In the genomic region with DNA sequence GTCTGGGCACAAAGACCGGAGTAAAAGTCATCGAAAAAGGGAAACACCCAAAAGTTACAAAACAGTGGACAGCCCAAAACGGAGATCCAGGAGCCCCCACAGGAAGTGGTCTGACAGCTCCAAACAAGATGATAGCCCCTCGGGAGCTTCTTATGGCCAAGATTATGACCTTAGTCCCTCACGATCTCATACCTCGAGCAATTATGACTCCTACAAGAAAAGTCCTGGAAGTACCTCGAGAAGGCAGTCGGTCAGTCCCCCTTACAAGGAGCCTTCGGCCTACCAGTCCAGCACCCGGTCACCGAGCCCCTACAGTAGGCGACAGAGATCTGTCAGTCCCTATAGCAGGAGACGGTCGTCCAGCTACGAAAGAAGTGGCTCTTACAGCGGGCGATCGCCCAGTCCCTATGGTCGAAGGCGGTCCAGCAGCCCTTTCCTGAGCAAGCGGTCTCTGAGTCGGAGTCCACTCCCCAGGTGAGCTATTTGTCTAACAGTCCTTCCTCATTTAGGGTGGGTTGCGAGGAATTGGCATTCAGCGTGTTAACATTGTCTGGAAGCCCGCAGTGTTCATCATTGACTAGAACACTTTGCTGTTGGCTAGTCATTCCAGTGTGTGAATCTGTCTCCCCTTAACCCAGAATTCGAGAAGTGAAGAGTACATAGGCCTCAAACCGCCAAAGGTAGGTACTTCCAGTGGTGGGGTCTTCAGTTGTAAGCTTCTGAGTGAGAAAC, we compare ENCODE assay signal across 8 cellular contexts. TPM values are rescaled to one million over a fixed set of nuclear protein-coding genes. Genes with fewer than 3 reads are reported as not detected.
DNase-seq lines count a peak whose midpoint lies in the region; ATAC-seq, FAIRE-seq and TF ChIP-seq lines count a peak whose summit lies in the region.

No MANE protein-coding gene starts in this region.

- H3K9me3 ChIP-seq in mammary epithelial cell (replicated peaks; ENCODE audit: insufficient read depth, low read length) (no peaks in the 10 kb centered on the region), HepG2 (ENCODE audit: low read length) (no peaks in the 10 kb centered on the region)

- CTCF ChIA-PET in mammary epithelial cell (lab: Charles Lee; ENCODE audit: low non-redundant PET): no interaction called here
- CTCF ChIA-PET in HepG2 (lab: Yijun Ruan, JAX; ENCODE audit: low intra/inter-chr PET ratio, low total read pairs): no interaction called here

- dilution Hi-C loops in mammary epithelial cell (cut with HindIII; ENCODE audit: low sequenced_read_pairs): loop anchor here (5.0 kb wide), 2 partner anchors 56 to 74 kb away; no protein-coding TSS in a partner anchor

- TF ChIP-seq POLR2A in HepG2 (IDR thresholded peaks at IDR 0.05; ENCODE audit: insufficient read depth in 1 of 2, low read depth in 2 of 2, low read length in 2 of 2): peak in 1 of 2 experiments; percentile 44; a peak in 2 of 4 replicates

- H3K9ac ChIP-seq in mammary epithelial cell (ENCODE audit: insufficient read depth, low read length): peak overlapping the region; percentile 95
- peak overlapping the region; percentile 100 for H3K9ac ChIP-seq in HepG2 (ENCODE audit: insufficient read depth, low read depth, low read length)

- H2AFZ ChIP-seq in mammary epithelial cell (ENCODE audit: low read depth, low read length) (peak overlapping the region; percentile 19), HepG2 (ENCODE audit: low read length) (no peak overlapping the region)

- intact Hi-C loops in mammary epithelial cell (cut with micrococcal nuclease): no loop called here
- intact Hi-C loops in HepG2 (cut with micrococcal nuclease; ENCODE audit: unreplicated experiment): loop anchor here (10.0 kb wide), 1 partner anchor 272 kb away; a partner anchor contains a TSS

- H3K36me3 ChIP-seq in mammary epithelial cell (ENCODE audit: insufficient read depth, low read length) (peaks cover 3% of the 10 kb centered on the region), HepG2 (replicated peaks in 1 of 2; ENCODE audit: control insufficient read depth in 1 of 2, insufficient read depth in 2 of 2, low read length in 2 of 2) (peaks cover 0 to 8% of the 10 kb centered on the region in 2 experiments; a peak in 1 of 5 replicates)

- TF ChIP-seq CTCF in mammary epithelial cell (conservative IDR thresholded peaks at IDR 0.05 in 1 of 2, IDR thresholded peaks at IDR 0.05 in 1 of 2; ENCODE audit: extremely low read depth in 1 of 2, insufficient read depth in 1 of 2, low read depth in 1 of 2, low read length in 2 of 2): no peak
- no peak for TF ChIP-seq CTCF in HepG2 (CRISPR knock-in tag; IDR thresholded peaks at IDR 0.05)

- BruUV-seq in mammary epithelial cell (replicated peaks; lab: Mats Ljungman, UMichigan) (no TSS peak), HepG2 (replicated peaks; lab: Mats Ljungman, UMichigan) (TSS peak; percentile 77)

- H3K4me2 ChIP-seq in mammary epithelial cell (ENCODE audit: insufficient read depth, low read depth, low read length): peak overlapping the region; percentile 88
- peak overlapping the region; percentile 90 for H3K4me2 ChIP-seq in HepG2 (ENCODE audit: low read depth, low read length)

- POLR2A ChIA-PET in HepG2 (lab: Yijun Ruan, JAX): interaction anchor here (0.7 to 9.6 kb wide), 11 partner anchors 11 to 263 kb away, joined by 3 to 302 read pairs (median 6); a partner anchor contains a TSS

- peak overlapping the region; percentile 97 for H3K27ac ChIP-seq in mammary epithelial cell (ENCODE audit: insufficient read depth, low read depth, low read length)
- peak overlapping the region; percentile 98 for H3K27ac ChIP-seq in HepG2 (ENCODE audit: extremely low read length, insufficient read depth, low read length)
- peak overlapping the region; percentile 25 for H3K27ac ChIP-seq in temporal lobe (ENCODE audit: low read depth, low read length)

- DNase-seq in EH (ENCODE audit: low read depth): peak; percentile 25
- peak; percentile 48 for DNase-seq in NAMALWA (ENCODE audit: low spot score)
- peak; percentile 17 for DNase-seq in mammary epithelial cell
- no peak for DNase-seq in HepG2 (ENCODE audit: low spot score)
- no peak for DNase-seq in HPDE6-E6E7 (ENCODE audit: extremely low spot score)
- DNase-seq in cerebellar nuclear complex (lab: John Stamatoyannopoulos, UW): no peak

- H3K27me3 ChIP-seq in mammary epithelial cell (ENCODE audit: insufficient read depth, low read length): no peaks in the 10 kb centered on the region
- no peaks in the 10 kb centered on the region; a peak in 1 of 5 replicates for H3K27me3 ChIP-seq in HepG2 (ENCODE audit: control insufficient read depth in 1 of 2, insufficient read depth in 2 of 2, low read length in 2 of 2)

- peaks cover 65% of the 10 kb centered on the region for H3K79me2 ChIP-seq in mammary epithelial cell (ENCODE audit: insufficient read depth, low read length)
- H3K79me2 ChIP-seq in HepG2 (ENCODE audit: insufficient read depth, low read length): peaks cover 63% of the 10 kb centered on the region

- H4K20me1 ChIP-seq in mammary epithelial cell (ENCODE audit: insufficient read depth, low read length): peaks cover 9% of the 10 kb centered on the region
- H4K20me1 ChIP-seq in HepG2 (ENCODE audit: insufficient read depth, low read length): peaks cover 52% of the 10 kb centered on the region

- FAIRE-seq in HepG2 (lab: Jason Lieb, UNC): no peak

- TF ChIP-seq RAD21 in HepG2 (CRISPR knock-in tag; IDR thresholded peaks at IDR 0.05): no peak

- in situ Hi-C loops in mammary epithelial cell (cut with MboI; ENCODE audit: low sequenced_read_pairs in 2 of 2) (no loop called here), HepG2 (cut with HindIII; ENCODE audit: extremely low pct_ligation_motif_present, low pct_unique_long_range_greater_than_20kb) (no loop called here)

- H3K4me1 ChIP-seq in mammary epithelial cell (ENCODE audit: insufficient read depth, low read length) (no peaks in the 10 kb centered on the region), HepG2 (ENCODE audit: insufficient read depth, low read length) (peaks cover 42% of the 10 kb centered on the region)

- 2% methylated on average over 25 of the region's 27 CpGs for WGBS in mammary epithelial cell (ENCODE audit: low coverage, missing lambda C conversion rate)
- WGBS in HepG2 (ENCODE audit: low lambda C conversion rate): under 1% methylated on average over 22 of the region's 27 CpGs

- H3K4me3 ChIP-seq in mammary epithelial cell (replicated peaks in 1 of 3; ENCODE audit: insufficient read depth in 1 of 3, low read depth in 2 of 3, low read length in 3 of 3) (peak overlapping the region; percentile 84 to 95 (median 88)), HepG2 (replicated peaks in 1 of 3; ENCODE audit: insufficient read depth in 1 of 3, low read depth in 2 of 3, low read length in 3 of 3) (peak overlapping the region; percentile 86 to 99 (median 96))

- ATAC-seq in HepG2 (peak; percentile 11), GM18858 (IDR thresholded peaks at IDR 0.05; ENCODE audit: unreplicated experiment) (no peak)

- no peak for TF ChIP-seq EP300 in HepG2 (IDR thresholded peaks at IDR 0.05; ENCODE audit: low read depth in 2 of 2, low read length in 2 of 2)
- TF ChIP-seq EP300 in HepG2 (CRISPR knock-in tag; IDR thresholded peaks at IDR 0.05; ENCODE audit: borderline replicate concordance): no peak

RNA-seq across cellular contexts. Expression of a gene that starts 1.5 kb away (rescaled TPM):
- total RNA-seq in mammary epithelial cell: 10 to 100 TPM; 44.5 to 66.6 TPM
- polyA plus RNA-seq in mammary epithelial cell: 20.6 TPM
- 82.0 TPM for polyA minus RNA-seq in mammary epithelial cell
- total RNA-seq in HepG2 (2016; rRNA removed; fragmentation: Illumina TruSeq; extraction: Trizol): 88.6 and 95.9 TPM in 2 replicates
- total RNA-seq in HepG2 (2016; cell fraction: cytosol; rRNA removed; fragmentation: Illumina TruSeq; extraction: Trizol; ENCODE audit: low read depth): 10.0 and 10.3 TPM in 2 replicates
- total RNA-seq in HepG2 (2016; cell fraction: insoluble cytoplasmic fraction; rRNA removed; fragmentation: Illumina TruSeq; extraction: Trizol): 86.1 and 88.0 TPM in 2 replicates
- 22.7 and 24.2 TPM in 2 replicates for total RNA-seq in HepG2 (2016; cell fraction: membrane; rRNA removed; fragmentation: Illumina TruSeq; extraction: Trizol)
- 80.6 and 95.5 TPM in 2 replicates for total RNA-seq in HepG2 (2016; cell fraction: nucleus; rRNA removed; fragmentation: Illumina TruSeq; extraction: Trizol)
- polyA plus RNA-seq in HepG2 (2011; rRNA removed): 24.0 and 26.0 TPM in 2 replicates
- polyA plus RNA-seq in HepG2 (2011; cell fraction: cytosol; rRNA removed): 14.1 and 16.8 TPM in 2 replicates
- 22.3 and 26.3 TPM in 2 replicates for polyA plus RNA-seq in HepG2 (2011; cell fraction: nucleus; rRNA removed)
- polyA plus RNA-seq in HepG2 (2012): 29.0 and 31.6 TPM in 2 replicates
- 1.6 and 2.1 TPM in 2 replicates for polyA plus RNA-seq in HepG2 (2016; cell fraction: cytosol; fragmentation: Illumina TruSeq; extraction: Trizol; ENCODE audit: low read depth)
- polyA plus RNA-seq in HepG2 (2016; cell fraction: insoluble cytoplasmic fraction; fragmentation: Illumina TruSeq; extraction: Trizol; ENCODE audit: low read depth): 47.2 and 53.7 TPM in 2 replicates
- 5.1 and 6.0 TPM in 2 replicates for polyA plus RNA-seq in HepG2 (2016; cell fraction: membrane; fragmentation: Illumina TruSeq; extraction: Trizol; ENCODE audit: low read depth)
- 74.4 and 81.5 TPM in 2 replicates for polyA plus RNA-seq in HepG2 (2016; cell fraction: nucleus; fragmentation: Illumina TruSeq; extraction: Trizol; ENCODE audit: insufficient read depth, low read depth)
- polyA minus RNA-seq in HepG2 (2011; rRNA and poly(A)+ RNA removed; ENCODE audit: low replicate concordance): 63.7 and 92.9 TPM in 2 replicates
- polyA minus RNA-seq in HepG2 (2011; cell fraction: cytosol; rRNA and poly(A)+ RNA removed): 47.7 and 51.0 TPM in 2 replicates
- 81.4 and 85.5 TPM in 2 replicates for polyA minus RNA-seq in HepG2 (2011; cell fraction: nucleus; rRNA and poly(A)+ RNA removed)
- 19.7 TPM for total RNA-seq in temporal lobe

RNA-seq across cellular contexts. Expression of a gene that starts 11.7 kb away (rescaled TPM):
- total RNA-seq in mammary epithelial cell (10 to 100 TPM; 26.7 to 41.7 TPM), HepG2 (2016; rRNA removed; fragmentation: Illumina TruSeq; extraction: Trizol) (37.5 and 60.9 TPM in 2 replicates), temporal lobe (31.0 TPM)
- polyA plus RNA-seq in mammary epithelial cell (21.4 TPM), HepG2 (2011; rRNA removed) (35.1 and 40.1 TPM in 2 replicates)
- 27.4 TPM for polyA minus RNA-seq in mammary epithelial cell
- 12.9 and 14.9 TPM in 2 replicates for total RNA-seq in HepG2 (2016; cell fraction: cytosol; rRNA removed; fragmentation: Illumina TruSeq; extraction: Trizol; ENCODE audit: low read depth)
- total RNA-seq in HepG2 (2016; cell fraction: insoluble cytoplasmic fraction; rRNA removed; fragmentation: Illumina TruSeq; extraction: Trizol): 38.2 and 62.3 TPM in 2 replicates
- total RNA-seq in HepG2 (2016; cell fraction: membrane; rRNA removed; fragmentation: Illumina TruSeq; extraction: Trizol): 29.6 and 32.0 TPM in 2 replicates
- 39.7 and 45.3 TPM in 2 replicates for total RNA-seq in HepG2 (2016; cell fraction: nucleus; rRNA removed; fragmentation: Illumina TruSeq; extraction: Trizol)
- polyA plus RNA-seq in HepG2 (2011; cell fraction: cytosol; rRNA removed): 20.5 and 26.9 TPM in 2 replicates
- polyA plus RNA-seq in HepG2 (2011; cell fraction: nucleus; rRNA removed): 42.0 and 45.4 TPM in 2 replicates
- 33.6 and 38.3 TPM in 2 replicates for polyA plus RNA-seq in HepG2 (2012)
- 4.1 and 4.6 TPM in 2 replicates for polyA plus RNA-seq in HepG2 (2016; cell fraction: cytosol; fragmentation: Illumina TruSeq; extraction: Trizol; ENCODE audit: low read depth)
- polyA plus RNA-seq in HepG2 (2016; cell fraction: insoluble cytoplasmic fraction; fragmentation: Illumina TruSeq; extraction: Trizol; ENCODE audit: low read depth): 46.1 and 47.3 TPM in 2 replicates
- polyA plus RNA-seq in HepG2 (2016; cell fraction: membrane; fragmentation: Illumina TruSeq; extraction: Trizol; ENCODE audit: low read depth): 10.3 and 10.9 TPM in 2 replicates
- 61.0 and 66.9 TPM in 2 replicates for polyA plus RNA-seq in HepG2 (2016; cell fraction: nucleus; fragmentation: Illumina TruSeq; extraction: Trizol; ENCODE audit: insufficient read depth, low read depth)
- polyA minus RNA-seq in HepG2 (2011; rRNA and poly(A)+ RNA removed; ENCODE audit: low replicate concordance): 50.2 and 64.9 TPM in 2 replicates
- polyA minus RNA-seq in HepG2 (2011; cell fraction: cytosol; rRNA and poly(A)+ RNA removed): 32.4 and 34.3 TPM in 2 replicates
- 76.9 and 82.6 TPM in 2 replicates for polyA minus RNA-seq in HepG2 (2011; cell fraction: nucleus; rRNA and poly(A)+ RNA removed)

Comparison
In these comparisons a context has a peak if more than half of its experiments do, and no peak if none do; other contexts are left out.
1. DNase-seq: peak in EH (single experiment), NAMALWA (single experiment) and mammary epithelial cell (single experiment); none in HepG2 (single experiment), HPDE6-E6E7 (single experiment) and cerebellar nuclear complex (0 of 2).
2. H3K27ac ChIP-seq: peak in every context shown above with its lines; median percentile 98 in HepG2; 97 in mammary epithelial cell; 25 in temporal lobe.